23 cellular contexts compared by ENCODE assay signal in the genomic region with DNA sequence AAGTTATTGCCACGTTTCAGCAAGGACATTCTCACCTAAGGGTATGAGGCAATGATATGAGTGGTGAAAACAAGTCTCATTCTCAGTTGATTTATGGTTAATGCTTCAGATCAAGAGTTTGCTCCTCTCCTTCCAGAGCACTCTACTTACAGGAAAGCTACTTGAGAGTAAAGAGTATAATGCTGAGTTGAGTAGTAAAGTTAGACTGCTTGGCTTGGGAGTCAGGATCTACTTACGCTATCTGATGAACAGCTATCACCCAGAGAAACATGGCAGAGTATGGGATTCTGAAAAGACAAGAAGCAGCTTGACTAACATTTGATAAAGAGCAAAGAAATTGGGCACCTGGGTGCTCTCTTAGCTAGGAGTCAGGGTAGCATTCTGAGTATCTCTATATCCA.
"Had no signal": no experiment of that assay in that cellular context is flagged by ENCODE, and none has a peak within 500 bp of the region (broad histone marks: within the 10 kb centered on the region; RNA-seq: fewer than 3 reads in every experiment).

No MANE protein-coding gene starts in this region.

- DNase-seq: dermis blood vessel endothelial cell; dorsolateral prefrontal cortex; effector CD4-positive, alpha-beta T cell; effector memory CD4-positive, alpha-beta T cell; foreskin keratinocyte; heart left ventricle; hypothalamus; immature natural killer cell; islet precursor cell; kidney; kidney glomerular epithelial cell; left colon; left ventricle myocardium superior; lower lobe of right lung; mesendoderm; midbrain; naive thymus-derived CD4-positive, alpha-beta T cell had no signal

- H3K27ac Mint-ChIP-seq: immature natural killer cell; memory B cell; naive thymus-derived CD4-positive, alpha-beta T cell had no signal

- H3K4me1 Mint-ChIP-seq: immature natural killer cell; memory B cell; naive thymus-derived CD4-positive, alpha-beta T cell had no signal

- H3K27ac ChIP-seq: coronary artery, esophagus muscularis mucosa, foreskin keratinocyte, gastroesophageal sphincter, heart left ventricle, hepatocyte, lower lobe of right lung had no signal

- H3K9me3 ChIP-seq: esophagus muscularis mucosa, gastroesophageal sphincter, heart left ventricle, lower lobe of right lung had no signal

- H3K4me1 ChIP-seq: esophagus muscularis mucosa, foreskin keratinocyte, gastroesophageal sphincter, heart left ventricle, lower lobe of right lung had no signal

- H3K27me3 ChIP-seq: esophagus muscularis mucosa, foreskin keratinocyte, gastroesophageal sphincter, heart left ventricle, hepatocyte had no signal

- H3K4me3 ChIP-seq: coronary artery, dorsolateral prefrontal cortex, esophagus muscularis mucosa, gastroesophageal sphincter, heart left ventricle, hepatocyte, lower lobe of right lung had no signal

- H3K36me3 Mint-ChIP-seq: immature natural killer cell; memory B cell; naive thymus-derived CD4-positive, alpha-beta T cell had no signal

- H3K4me3 Mint-ChIP-seq: immature natural killer cell; memory B cell; naive thymus-derived CD4-positive, alpha-beta T cell had no signal

- ATAC-seq: foreskin keratinocyte; gastroesophageal sphincter; heart left ventricle; left colon; left lobe of liver; left ventricle myocardium superior; lower lobe of right lung; naive thymus-derived CD4-positive, alpha-beta T cell had no signal

- H3K36me3 ChIP-seq: esophagus muscularis mucosa, gastroesophageal sphincter, heart left ventricle, lower lobe of right lung had no signal

- H3K27me3 Mint-ChIP-seq: naive thymus-derived CD4-positive, alpha-beta T cell had no signal

- H3K9me3 Mint-ChIP-seq: immature natural killer cell, memory B cell had no signal
